In the genomic region with DNA sequence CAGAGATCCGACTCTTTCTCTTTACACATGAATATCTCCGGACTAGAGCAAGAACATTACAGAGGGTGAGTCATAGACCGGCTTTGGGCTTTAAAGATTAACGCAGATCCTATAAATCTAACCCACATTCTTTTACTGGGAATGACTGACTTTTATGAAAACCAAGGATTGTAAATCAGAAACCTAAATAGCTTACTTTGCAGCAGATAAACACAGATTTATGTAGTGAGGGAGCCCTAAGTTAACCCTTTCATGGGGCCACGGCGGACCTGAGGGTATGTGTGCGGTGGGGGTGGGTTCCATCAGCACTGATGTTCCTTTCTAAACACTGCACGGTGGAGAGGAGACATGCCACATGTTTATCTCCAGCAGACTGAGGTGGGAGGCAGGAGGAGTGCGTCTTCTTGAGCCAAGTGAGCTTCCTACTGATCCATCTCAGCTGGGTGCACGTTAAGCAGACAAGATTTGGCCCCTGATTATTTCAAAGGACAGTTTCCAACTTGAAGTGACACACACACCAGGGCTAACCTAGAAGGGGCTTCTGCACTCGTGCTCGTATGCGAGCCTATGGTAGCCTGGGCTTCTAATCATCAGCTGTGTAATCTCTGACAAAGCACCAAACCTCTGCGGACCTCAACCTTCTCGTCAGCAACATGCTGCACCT, we compare ENCODE assay signal across 8 cellular contexts.
DNase-seq lines count a peak whose midpoint lies in the region; ATAC-seq and TF ChIP-seq lines count a peak whose summit lies in the region.

No MANE protein-coding gene starts in this region.

- H3K4me1 Mint-ChIP-seq in type B pancreatic cell (ENCODE audit: unreplicated experiment): peaks cover 58% of the 10 kb centered on the region

- peak overlapping the region; percentile 92 for H3K27ac Mint-ChIP-seq in type B pancreatic cell

- peaks cover 23% of the 10 kb centered on the region for H3K9me3 Mint-ChIP-seq in type B pancreatic cell

- H3K27me3 Mint-ChIP-seq in type B pancreatic cell: no peaks in the 10 kb centered on the region

- peak overlapping the region in 3 of 4 donors; percentile 80 to 83 (median 81) for H3K27ac ChIP-seq in body of pancreas
- H3K27ac ChIP-seq in left lung: peak overlapping the region; percentile 71 to 85
- H3K27ac ChIP-seq in thyroid gland: no peak overlapping the region

- TF ChIP-seq CTCF in body of pancreas (IDR thresholded peaks at IDR 0.05) (no peak), left lung (IDR thresholded peaks at IDR 0.05) (no peak), type B pancreatic cell (conservative IDR thresholded peaks at IDR 0.05) (no peak), thyroid gland (IDR thresholded peaks at IDR 0.05) (no peak)

- H3K9me3 ChIP-seq in body of pancreas (no peaks in the 10 kb centered on the region), left lung (no peaks in the 10 kb centered on the region), thyroid gland (no peaks in the 10 kb centered on the region)

- H3K4me1 ChIP-seq in body of pancreas (peaks cover 40% of the 10 kb centered on the region), left lung (peaks cover 8 to 13% of the 10 kb centered on the region in 2 donors), thyroid gland (peaks cover 0 to 5% of the 10 kb centered on the region in 2 donors)

- peaks cover 24% of the 10 kb centered on the region for H3K36me3 Mint-ChIP-seq in type B pancreatic cell

- H3K27me3 ChIP-seq in body of pancreas (peaks cover 0 to 6% of the 10 kb centered on the region in 2 donors), left lung (peaks cover 7 to 84% of the 10 kb centered on the region in 2 donors), thyroid gland (no peaks in the 10 kb centered on the region)

- no peak for TF ChIP-seq POLR2A in body of pancreas (IDR thresholded peaks at IDR 0.05)
- no peak for TF ChIP-seq POLR2A in thyroid gland (IDR thresholded peaks at IDR 0.05)

- WGBS in body of pancreas, 2 donors: 7 to 8% methylated on average over 14 to 15 of the region's 15 CpGs
- 38 to 40% methylated on average over 14 to 15 of the region's 15 CpGs for WGBS in thyroid gland, 2 donors

- ATAC-seq in body of pancreas (peak; percentile 16), left lung (peak; percentile 12), HG03457 (IDR thresholded peaks at IDR 0.05; ENCODE audit: unreplicated experiment) (no peak), GM18858 (IDR thresholded peaks at IDR 0.05; ENCODE audit: unreplicated experiment) (no peak)

- peak overlapping the region; percentile 88 for H3K4me3 Mint-ChIP-seq in type B pancreatic cell

- no peak overlapping the region for H3K4me3 ChIP-seq in body of pancreas
- peak overlapping the region; percentile 28 to 34 for H3K4me3 ChIP-seq in left lung
- H3K4me3 ChIP-seq in thyroid gland (replicated peaks in 1 of 3): no peak overlapping the region

- H3K36me3 ChIP-seq in body of pancreas (replicated peaks in 1 of 2; ENCODE audit: insufficient read depth in 1 of 2, low read depth in 2 of 2): no peaks in the 10 kb centered on the region
- H3K36me3 ChIP-seq in left lung: no peaks in the 10 kb centered on the region
- H3K36me3 ChIP-seq in thyroid gland: no peaks in the 10 kb centered on the region

- DNase-seq in HPDE6-E6E7 (ENCODE audit: extremely low spot score): peak; percentile 35
- DNase-seq in body of pancreas: no peak
- DNase-seq in left lung: no peak
- DNase-seq in type B pancreatic cell (ENCODE audit: extremely low spot score, unreplicated experiment): no peak
- DNase-seq in SHP77 treated with DMSO at 0.1 percent for 48 hours (lab: John Stamatoyannopoulos, UW): no peak
- DNase-seq in thyroid gland: no peak

- intact Hi-C loops in body of pancreas (cut with DNase I) (no loop called here), left lung (cut with DNase I) (no loop called here), thyroid gland (cut with DNase I) (no loop called here)

Comparison
In these comparisons a context has a peak if more than half of its experiments do, and no peak if none do; other contexts are left out.
1. ATAC-seq: peak in body of pancreas (single experiment) and left lung (single experiment); none in HG03457 (single experiment) and GM18858 (single experiment).
2. H3K27ac ChIP-seq: peak in body of pancreas (3 of 4) and left lung (2 of 2); none in thyroid gland (0 of 3).
3. H3K4me3 ChIP-seq: peak in left lung (2 of 2); none in body of pancreas (0 of 2) and thyroid gland (0 of 3).